19 cellular contexts compared by ENCODE assay signal in genomic region chr2:172976816-172977215, GRCh38.
"Had no signal": no experiment of that assay in that cellular context is flagged by ENCODE, and none has a peak within 500 bp of the region (broad histone marks: within the 10 kb centered on the region; RNA-seq: fewer than 3 reads in every experiment).

No MANE protein-coding gene starts in this region.

- DNase-seq: activated CD4-positive, alpha-beta memory T cell treated with anti-CD3 and anti-CD28 coated beads, Interleukin-2, amount 10 ng/mL, durations not matched to agents 7 days and 5 days; activated CD4-positive, alpha-beta T cell treated with anti-CD3 and anti-CD28 coated beads, Interleukin-2, amount 50 U/mL, for 1 hour; activated effector memory CD4-positive, alpha-beta T cell treated with Interleukin-2 at 50 U/mL for 16 hours; activated naive CD4-positive, alpha-beta T cell; activated T-cell treated with anti-CD3 and anti-CD28 coated beads for 4 hours; aorta; MG63; NCI-H1092 treated with DMSO at 0.1 percent for 48 hours; NCI-H1417 treated with DMSO at 0.1 percent for 48 hours; NCI-H187; NCI-H2081 treated with DMSO at 0.1 percent for 48 hours; NCI-H446; NCI-H524; RPMI8226 had no signal

- H3K9me3 Mint-ChIP-seq: activated CD4-positive, alpha-beta memory T cell treated with anti-CD3 and anti-CD28 coated beads, Interleukin-2, amount 10 ng/mL, durations not matched to agents 7 days and 5 days; activated naive CD4-positive, alpha-beta T cell treated with anti-CD3 and anti-CD28 coated beads, Interleukin-2, amount 50 U/mL, for 24 hours; central memory CD8-positive, alpha-beta T cell; T-cell had no signal

- H3K4me1 Mint-ChIP-seq: activated CD4-positive, alpha-beta memory T cell treated with anti-CD3 and anti-CD28 coated beads, Interleukin-2, amount 10 ng/mL, durations not matched to agents 7 days and 5 days; central memory CD8-positive, alpha-beta T cell had no signal

- H3K4me3 Mint-ChIP-seq: activated CD4-positive, alpha-beta memory T cell treated with anti-CD3 and anti-CD28 coated beads, Interleukin-2, amount 10 ng/mL, durations not matched to agents 7 days and 5 days; activated CD4-positive, alpha-beta T cell treated with anti-CD3 and anti-CD28 coated beads for 36 hours; activated naive CD4-positive, alpha-beta T cell treated with anti-CD3 and anti-CD28 coated beads, Interleukin-2, amount 50 U/mL, for 24 hours; central memory CD8-positive, alpha-beta T cell; T-cell had no signal

- H3K9me3 ChIP-seq: breast epithelium, MG63 had no signal

- H3K27ac Mint-ChIP-seq: activated CD4-positive, alpha-beta memory T cell treated with anti-CD3 and anti-CD28 coated beads, Interleukin-2, amount 10 ng/mL, durations not matched to agents 7 days and 5 days; activated CD4-positive, alpha-beta T cell treated with anti-CD3 and anti-CD28 coated beads for 36 hours; activated naive CD4-positive, alpha-beta T cell treated with anti-CD3 and anti-CD28 coated beads, Interleukin-2, amount 50 U/mL, for 24 hours; T-cell had no signal

- H3K36me3 Mint-ChIP-seq: activated naive CD4-positive, alpha-beta T cell treated with anti-CD3 and anti-CD28 coated beads, Interleukin-2, amount 50 U/mL, for 24 hours; T-cell had no signal
